In the genomic region with DNA sequence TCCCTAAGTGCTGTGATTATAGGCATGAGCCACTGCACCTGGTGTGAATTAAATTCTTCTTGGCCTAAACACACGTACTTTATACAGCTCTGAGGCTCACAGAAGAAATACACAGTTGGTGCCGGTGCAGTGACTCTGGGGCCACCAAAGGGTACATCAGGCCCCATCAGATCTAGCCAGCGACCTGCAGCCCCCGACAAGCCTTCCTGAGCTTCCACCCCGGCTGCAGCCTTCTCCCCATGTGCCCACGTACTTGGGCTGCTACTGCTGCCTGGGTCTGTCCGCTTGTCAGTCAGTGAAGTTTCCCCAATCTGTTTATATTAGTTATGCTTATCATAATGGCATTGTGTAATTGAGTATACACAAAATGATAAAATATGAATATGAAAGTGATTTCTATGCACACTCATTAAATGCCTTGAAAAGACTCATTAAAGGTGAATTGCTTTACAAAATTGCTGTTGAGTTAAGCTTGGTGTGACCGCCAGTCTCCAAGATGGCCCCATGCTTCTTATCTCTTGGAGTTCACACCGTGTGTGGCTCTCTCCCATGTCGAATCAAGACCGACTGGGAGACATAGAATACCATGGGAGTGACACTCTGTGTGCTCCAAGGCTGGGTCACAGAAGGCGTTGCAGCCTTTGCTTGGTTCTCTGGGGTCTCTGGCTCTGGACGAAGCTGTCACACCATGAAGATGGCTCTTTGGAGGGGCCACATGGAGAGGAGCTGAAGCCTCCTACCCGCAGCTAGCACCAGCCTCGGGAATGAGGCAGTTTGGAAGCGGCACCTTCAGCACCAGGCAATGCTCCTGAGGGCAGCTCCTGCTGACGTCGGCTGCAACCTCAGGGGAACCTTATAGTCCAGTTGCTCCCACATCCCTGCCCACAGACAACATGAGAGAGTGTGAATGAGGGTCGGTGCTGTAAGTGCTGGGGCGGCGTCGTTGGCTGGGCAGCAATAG, we compare ENCODE assay signal across 21 cellular contexts.
"Had no signal": no experiment of that assay in that cellular context is flagged by ENCODE, and none has a peak within 500 bp of the region (broad histone marks: within the 10 kb centered on the region; RNA-seq: fewer than 3 reads in every experiment).

No MANE protein-coding gene starts in this region.

- H3K27me3 ChIP-seq: esophagus muscularis mucosa, gastrocnemius medialis, neural progenitor cell, suprapubic skin, tibial nerve, uterus had no signal

- H3K36me3 ChIP-seq: esophagus muscularis mucosa, gastrocnemius medialis, neural progenitor cell, prostate gland, suprapubic skin, tibial nerve, uterus had no signal

- H3K4me1 ChIP-seq: neural progenitor cell, prostate gland, uterus had no signal

- DNase-seq: activated CD4-positive, alpha-beta memory T cell treated with anti-CD3 and anti-CD28 coated beads for 36 hours; activated CD4-positive, alpha-beta T cell treated with anti-CD3 and anti-CD28 coated beads for 4 hours; activated CD4-positive, CD25-positive, alpha-beta regulatory T cell; activated naive CD4-positive, alpha-beta T cell treated with anti-CD3 and anti-CD28 coated beads, Interleukin-2, amount 50 U/mL, for 16 hours; activated T-cell treated with anti-CD3 and anti-CD28 coated beads, Interleukin-2, amount 50 U/mL, for 48 hours; caudate nucleus; effector memory CD8-positive, alpha-beta T cell; hypothalamus; stimulated activated CD4-positive, alpha-beta T cell treated with anti-CD3 and anti-CD28 coated beads, Interleukin-12 subunit alpha, Interleukin-12 subunit beta, amount 100 ng/mL, for 4 hours; stimulated activated CD4-positive, alpha-beta T cell treated with anti-CD3 and anti-CD28 coated beads, Interleukin-4, amount 100 ng/mL, for 4 hours; stimulated activated naive CD8-positive, alpha-beta T cell treated with anti-CD3 and anti-CD28 coated beads, Interleukin-15, amount 100 ng/mL, for 72 hours; T1000 had no signal

- FAIRE-seq: islet of Langerhans had no signal

- H3K4me3 ChIP-seq: esophagus muscularis mucosa, gastrocnemius medialis, neural progenitor cell, prostate gland, suprapubic skin, tibial nerve, uterus had no signal

- H2AFZ ChIP-seq: neural progenitor cell had no signal

- H3K9me3 ChIP-seq: esophagus muscularis mucosa, gastrocnemius medialis, prostate gland, suprapubic skin, tibial nerve, uterus had no signal

- H3K9ac ChIP-seq: neural progenitor cell had no signal

- H3K27ac ChIP-seq: esophagus muscularis mucosa, gastrocnemius medialis, neural progenitor cell, prostate gland, suprapubic skin, tibial nerve, uterus had no signal

- ATAC-seq: effector memory CD8-positive, alpha-beta T cell; gastrocnemius medialis; naive thymus-derived CD8-positive, alpha-beta T cell; stimulated activated naive CD8-positive, alpha-beta T cell treated with anti-CD3 and anti-CD28 coated beads, Interleukin-15, amount 100 ng/mL, for 72 hours had no signal

- H3K4me2 ChIP-seq: neural progenitor cell had no signal
